In the genomic region with DNA sequence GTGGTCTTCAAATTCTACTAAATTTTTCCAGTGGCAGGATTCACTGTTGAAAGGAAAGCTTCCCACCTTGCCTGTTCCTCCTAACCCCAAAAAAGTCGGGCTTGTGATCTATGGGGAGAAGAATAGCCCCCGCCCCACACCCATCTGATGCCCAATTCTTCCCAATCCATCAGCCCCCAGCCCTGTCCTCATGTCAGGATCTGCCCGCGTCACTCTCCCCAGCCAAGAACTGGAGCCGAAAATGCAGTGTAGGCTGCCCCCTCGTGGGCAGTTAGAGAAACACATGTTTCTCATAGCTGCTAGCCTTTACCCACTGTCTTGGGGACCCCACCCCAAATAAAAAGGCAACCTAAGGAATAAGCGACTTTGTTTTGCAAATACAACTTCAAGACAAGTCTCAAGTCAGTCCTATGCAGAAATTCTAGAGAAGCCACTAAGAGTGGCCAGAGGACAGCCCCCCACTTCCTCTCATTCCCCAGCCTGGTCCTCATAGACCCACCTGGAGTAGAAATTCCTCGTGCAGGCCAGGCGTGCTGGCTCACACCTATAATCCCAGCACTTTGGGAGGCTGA, we compare ENCODE assay signal across 1 cellular context.
TF ChIP-seq lines count a peak whose summit lies in the region.

No MANE protein-coding gene starts in this region.

TF ChIP-seq in Ishikawa, 13 proteins besides CTCF, POLR2A, EP300 and RAD21 (continued from another document):
- TF ChIP-seq, protein P1, sequence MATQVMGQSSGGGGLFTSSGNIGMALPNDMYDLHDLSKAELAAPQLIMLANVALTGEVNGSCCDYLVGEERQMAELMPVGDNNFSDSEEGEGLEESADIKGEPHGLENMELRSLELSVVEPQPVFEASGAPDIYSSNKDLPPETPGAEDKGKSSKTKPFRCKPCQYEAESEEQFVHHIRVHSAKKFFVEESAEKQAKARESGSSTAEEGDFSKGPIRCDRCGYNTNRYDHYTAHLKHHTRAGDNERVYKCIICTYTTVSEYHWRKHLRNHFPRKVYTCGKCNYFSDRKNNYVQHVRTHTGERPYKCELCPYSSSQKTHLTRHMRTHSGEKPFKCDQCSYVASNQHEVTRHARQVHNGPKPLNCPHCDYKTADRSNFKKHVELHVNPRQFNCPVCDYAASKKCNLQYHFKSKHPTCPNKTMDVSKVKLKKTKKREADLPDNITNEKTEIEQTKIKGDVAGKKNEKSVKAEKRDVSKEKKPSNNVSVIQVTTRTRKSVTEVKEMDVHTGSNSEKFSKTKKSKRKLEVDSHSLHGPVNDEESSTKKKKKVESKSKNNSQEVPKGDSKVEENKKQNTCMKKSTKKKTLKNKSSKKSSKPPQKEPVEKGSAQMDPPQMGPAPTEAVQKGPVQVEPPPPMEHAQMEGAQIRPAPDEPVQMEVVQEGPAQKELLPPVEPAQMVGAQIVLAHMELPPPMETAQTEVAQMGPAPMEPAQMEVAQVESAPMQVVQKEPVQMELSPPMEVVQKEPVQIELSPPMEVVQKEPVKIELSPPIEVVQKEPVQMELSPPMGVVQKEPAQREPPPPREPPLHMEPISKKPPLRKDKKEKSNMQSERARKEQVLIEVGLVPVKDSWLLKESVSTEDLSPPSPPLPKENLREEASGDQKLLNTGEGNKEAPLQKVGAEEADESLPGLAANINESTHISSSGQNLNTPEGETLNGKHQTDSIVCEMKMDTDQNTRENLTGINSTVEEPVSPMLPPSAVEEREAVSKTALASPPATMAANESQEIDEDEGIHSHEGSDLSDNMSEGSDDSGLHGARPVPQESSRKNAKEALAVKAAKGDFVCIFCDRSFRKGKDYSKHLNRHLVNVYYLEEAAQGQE (IDR thresholded peaks at IDR 0.05; ENCODE audit: low read depth) = no peak
- no peak for TF ChIP-seq TAF1 (IDR thresholded peaks at IDR 0.05; ENCODE audit: low read depth)
- TF ChIP-seq CEBPB (IDR thresholded peaks at IDR 0.05) = no peak
